ENCODE assay signal across 8 cellular contexts in the genomic region with DNA sequence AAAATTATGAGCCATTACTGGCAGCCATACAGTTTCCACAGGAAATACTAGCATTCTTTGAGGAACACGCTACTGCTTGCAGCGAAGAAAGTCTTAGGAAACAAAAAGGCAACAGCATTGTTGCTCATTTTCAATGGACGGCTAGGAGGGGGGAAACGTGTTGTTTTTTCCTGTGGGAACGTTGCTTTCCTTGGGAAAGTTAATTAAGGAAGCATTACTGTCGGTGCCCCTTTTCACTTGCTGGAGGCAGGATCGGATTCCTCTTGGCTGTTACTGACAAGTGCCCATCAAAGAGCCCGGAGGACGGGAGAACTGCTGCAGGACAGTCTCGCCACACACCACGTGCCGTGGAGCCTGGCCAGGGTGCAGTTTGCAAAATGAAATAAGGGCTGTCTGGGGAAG. TPM values are rescaled to one million over a fixed set of nuclear protein-coding genes. Genes with fewer than 3 reads are reported as not detected.
A peak's percentile ranks its signal among the peaks of the same experiment; 100 is the strongest.
DNase-seq lines count a peak whose midpoint lies in the region; ATAC-seq, FAIRE-seq and TF ChIP-seq lines count a peak whose summit lies in the region.

No MANE protein-coding gene starts in this region.

- in situ Hi-C loops in gastrocnemius medialis (cut with MboI; ENCODE audit: low sequenced_read_pairs in 4 of 4), result no loop called here

- H3K23ac ChIP-seq in H9 (ENCODE audit: insufficient read length, low read depth, low read length), result no peak overlapping the region

- no peak overlapping the region for H2AFZ ChIP-seq in H9 (ENCODE audit: low read length)
- H2AFZ ChIP-seq in astrocyte (ENCODE audit: low read depth, low read length), result peak overlapping the region; percentile 65

- no peak overlapping the region for H2BK120ac ChIP-seq in H9 (ENCODE audit: low read depth, low read length, poor library complexity, severe bottlenecking)

- no peak for TF ChIP-seq CTCF in H9 (conservative IDR thresholded peaks at IDR 0.05)
- TF ChIP-seq CTCF in astrocyte (IDR thresholded peaks at IDR 0.05; ENCODE audit: insufficient read depth, low read depth, low read length), result no peak
- TF ChIP-seq CTCF in gastrocnemius medialis (IDR thresholded peaks at IDR 0.05 in 4 of 5, conservative IDR thresholded peaks at IDR 0.05 in 1 of 5), result no peak

- peak overlapping the region; percentile 73 for H3K4me3 ChIP-seq in astrocyte (ENCODE audit: insufficient read depth, low read depth, low read length)
- peak overlapping the region; percentile 57 for H3K4me3 ChIP-seq in iPS-11a (ENCODE audit: low read depth, low read length)
- H3K4me3 ChIP-seq in gastrocnemius medialis, result peak overlapping the region; percentile 51 to 62 (median 57)

- H4K5ac ChIP-seq in H9 (ENCODE audit: insufficient read length, low read depth, low read length), result no peak overlapping the region

- peak in 1 of 2 donors; percentile 21 for ATAC-seq in gastrocnemius medialis
- ATAC-seq in HG03196 (IDR thresholded peaks at IDR 0.05; ENCODE audit: unreplicated experiment), result no peak
- no peak for ATAC-seq in HG02884 (IDR thresholded peaks at IDR 0.05; ENCODE audit: unreplicated experiment)

- no peak for TF ChIP-seq POLR2A in gastrocnemius medialis (IDR thresholded peaks at IDR 0.05)

- H3K27me3 Mint-ChIP-seq in H9 (ENCODE audit: low read depth), result peaks cover 61% of the 10 kb centered on the region
- peaks cover 49% of the 10 kb centered on the region for H3K27me3 Mint-ChIP-seq in astrocyte (ENCODE audit: low read depth, unreplicated experiment)

- no peak overlapping the region for H4K8ac ChIP-seq in H9 (replicated peaks; ENCODE audit: insufficient read length, low read depth, low read length)

- no peak overlapping the region for H2BK20ac ChIP-seq in H9 (ENCODE audit: low read depth, low read length, poor library complexity, severe bottlenecking)

- no peak overlapping the region for H4K91ac ChIP-seq in H9 (ENCODE audit: insufficient read length, low read depth, low read length)

- no peak overlapping the region for H2BK12ac ChIP-seq in H9 (ENCODE audit: insufficient read length, low read depth, low read length)

- H3K4me1 ChIP-seq in H9 (ENCODE audit: insufficient read depth, low read length) (peaks cover 3% of the 10 kb centered on the region; the same call in 1 of the 2 replicates), astrocyte (ENCODE audit: insufficient read depth, low read length) (peaks cover 8% of the 10 kb centered on the region), gastrocnemius medialis (peaks cover 0 to 9% of the 10 kb centered on the region in 2 donors)

- H3K9me3 ChIP-seq in H9 (ENCODE audit: control insufficient read depth, low read depth, low read length) (no peaks in the 10 kb centered on the region), astrocyte (ENCODE audit: insufficient read depth, low read depth, low read length) (no peaks in the 10 kb centered on the region), gastrocnemius medialis (no peaks in the 10 kb centered on the region)

- H2BK5ac ChIP-seq in H9 (ENCODE audit: insufficient read length, low read length), result no peak overlapping the region

- no peak overlapping the region; the same call in 1 of the 2 replicates for H3K14ac ChIP-seq in H9 (ENCODE audit: insufficient read depth, low read length)

- H3K9me3 Mint-ChIP-seq in H9 (no peaks in the 10 kb centered on the region), astrocyte (ENCODE audit: unreplicated experiment) (no peaks in the 10 kb centered on the region)

- H3K79me2 ChIP-seq in H9 (ENCODE audit: insufficient read depth, low read length), result no peaks in the 10 kb centered on the region
- peaks cover 14% of the 10 kb centered on the region for H3K79me2 ChIP-seq in astrocyte (ENCODE audit: insufficient read depth, low read length)

- FAIRE-seq in astrocyte (lab: Jason Lieb, UNC), result no peak

- H3K27me3 ChIP-seq in H9 (ENCODE audit: insufficient read depth, low read length) (peaks cover 12% of the 10 kb centered on the region), astrocyte (ENCODE audit: insufficient read depth, low read length) (no peaks in the 10 kb centered on the region), gastrocnemius medialis (peaks cover 12 to 42% (median 29%) of the 10 kb centered on the region in 3 donors)

- H3K4me1 Mint-ChIP-seq in H9 (peaks cover 29 to 31% of the 10 kb centered on the region in 2 experiments), astrocyte (ENCODE audit: low read depth, unreplicated experiment) (peaks cover 8% of the 10 kb centered on the region)

- intact Hi-C loops in gastrocnemius medialis (cut with DNase I; ENCODE audit: low total_unique reads), result loop anchor here (10.0 kb wide), 1 partner anchor 102 kb away; no protein-coding TSS in a partner anchor

- H3K23me2 ChIP-seq in H9 (ENCODE audit: insufficient read length, low read depth, low read length, poor library complexity, severe bottlenecking), result peaks cover 19% of the 10 kb centered on the region

- no peak overlapping the region for H3K4ac ChIP-seq in H9 (ENCODE audit: low read depth, low read length)

- no peak for DNase-seq in H9
- peak; percentile 36 for DNase-seq in astrocyte (ENCODE audit: low read depth)
- no peak for DNase-seq in gastrocnemius medialis
- no peak for DNase-seq in NOMO-1 treated with DMSO at 0.1 percent for 48 hours (lab: John Stamatoyannopoulos, UW; ENCODE audit: unreplicated experiment)
- DNase-seq in RKO (ENCODE audit: low spot score), result no peak

- H3K79me1 ChIP-seq in H9 (ENCODE audit: insufficient read depth, low read depth, low read length, poor library complexity, severe bottlenecking), result no peaks in the 10 kb centered on the region

- H3K36me3 ChIP-seq in astrocyte (ENCODE audit: insufficient read depth, low read length) (no peaks in the 10 kb centered on the region), gastrocnemius medialis (no peaks in the 10 kb centered on the region)

- H3T11ph ChIP-seq in H9 (ENCODE audit: low read length), result no peak overlapping the region

- H4K20me1 ChIP-seq in H9 (ENCODE audit: control insufficient read depth, insufficient read depth, insufficient read length), result no peaks in the 10 kb centered on the region
- H4K20me1 ChIP-seq in astrocyte (ENCODE audit: insufficient read depth, low read length), result peaks cover 6% of the 10 kb centered on the region

- no peak overlapping the region for H2BK15ac ChIP-seq in H9 (ENCODE audit: low read depth, low read length)

- H3K27ac Mint-ChIP-seq in H9 (no peak overlapping the region), astrocyte (ENCODE audit: unreplicated experiment) (no peak overlapping the region)

- H3K4me3 Mint-ChIP-seq in H9 (peak overlapping the region; percentile 71 to 93), astrocyte (ENCODE audit: unreplicated experiment) (peak overlapping the region; percentile 88)

- peaks cover 0 to 2% (median 0%) of the 10 kb centered on the region in 3 experiments; a peak in 4 of 7 replicates for H3K36me3 Mint-ChIP-seq in H9 (ENCODE audit: insufficient read depth in 1 of 3, low read depth in 3 of 3)
- no peaks in the 10 kb centered on the region for H3K36me3 Mint-ChIP-seq in astrocyte (ENCODE audit: low read depth, unreplicated experiment)

- no peak overlapping the region for H3K18ac ChIP-seq in H9 (ENCODE audit: insufficient read length, low read depth, low read length)

- no CpG with 5 or more reads among the region's 12 CpGs for WGBS in H9 (ENCODE audit: extremely low coverage, insufficient read length, low lambda C conversion rate)

- peak overlapping the region; percentile 96 for H3K4me2 ChIP-seq in H9 (ENCODE audit: insufficient read depth, insufficient read length, low read length)
- H3K4me2 ChIP-seq in astrocyte (ENCODE audit: low read length), result peak overlapping the region; percentile 88

- H3K27ac ChIP-seq in H9 (ENCODE audit: insufficient read length, low read depth, low read length) (no peak overlapping the region), astrocyte (ENCODE audit: low read depth, low read length) (peak overlapping the region; percentile 12), gastrocnemius medialis (no peak overlapping the region)

- no peak overlapping the region for H3K56ac ChIP-seq in H9 (ENCODE audit: insufficient read length, low read depth, low read length)

- no peak overlapping the region for H2AK5ac ChIP-seq in H9 (ENCODE audit: insufficient read length, low read length)

- H3K9ac ChIP-seq in H9 (ENCODE audit: extremely low read depth, insufficient read length, low read length) (no peak overlapping the region), astrocyte (ENCODE audit: low read length) (peak overlapping the region; percentile 86)

RNA-seq across cellular contexts. Expression of gene SNCAIP, which starts 1.0 kb away (rescaled TPM):
- total RNA-seq in H9 (2021) (2.6 and 3.0 TPM in 2 replicates), astrocyte (0.84 and 1.7 TPM in 2 replicates), gastrocnemius medialis (1 to 10 TPM in 1 of 4 donors, under 1 TPM in 3; 0.22 to 3.1 (median 0.53) TPM)
